ENCODE assay signal across 11 cellular contexts in the genomic region with DNA sequence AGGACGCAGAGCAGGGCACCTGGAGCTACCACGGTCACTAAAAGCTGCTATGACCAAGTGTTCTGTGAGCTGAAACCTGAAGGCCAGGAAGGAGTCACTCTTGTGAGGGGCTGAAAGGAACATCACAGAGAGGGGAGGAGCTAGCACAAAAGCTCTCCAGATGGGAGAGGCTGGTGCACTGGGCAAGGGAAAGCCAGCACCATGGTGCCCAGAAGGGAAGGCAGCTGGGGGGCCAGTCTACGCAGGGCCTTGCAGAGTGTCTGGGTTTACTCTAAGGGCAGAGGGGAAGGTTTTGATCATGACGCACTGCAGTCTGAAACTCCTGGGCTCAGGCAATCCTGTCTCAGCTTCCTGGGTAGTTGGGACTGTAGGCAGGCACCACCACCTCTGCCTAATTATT. TPM values are rescaled to one million over a fixed set of nuclear protein-coding genes. Genes with fewer than 3 reads are reported as not detected.
DNase-seq lines count a peak whose midpoint lies in the region; ATAC-seq and TF ChIP-seq lines count a peak whose summit lies in the region.
"Had no signal": no experiment of that assay in that cellular context is flagged by ENCODE, and none has a peak within 500 bp of the region (broad histone marks: within the 10 kb centered on the region; RNA-seq: fewer than 3 reads in every experiment).

No MANE protein-coding gene starts in this region.

- H3K4me3 Mint-ChIP-seq in central memory CD8-positive, alpha-beta T cell = peak overlapping the region; percentile 100
- peak overlapping the region; percentile 100 for H3K4me3 Mint-ChIP-seq in osteocyte (ENCODE audit: unreplicated experiment)

- H2AFZ ChIP-seq in DND-41 (ENCODE audit: low read depth, low read length) = no peak overlapping the region
- no peak overlapping the region for H2AFZ ChIP-seq in MM.1S (ENCODE audit: low read length)

- no peaks in the 10 kb centered on the region for H3K9me3 Mint-ChIP-seq in central memory CD8-positive, alpha-beta T cell
- no peaks in the 10 kb centered on the region for H3K9me3 Mint-ChIP-seq in osteocyte (ENCODE audit: unreplicated experiment)

- H3K4me2 ChIP-seq in DND-41 (ENCODE audit: insufficient read depth, low read length) (peak overlapping the region; percentile 94), MM.1S (ENCODE audit: low read depth, low read length) (peak overlapping the region; percentile 95; the same call in 1 of the 2 replicates)

- peak overlapping the region; percentile 100 for H3K27ac Mint-ChIP-seq in central memory CD8-positive, alpha-beta T cell (ENCODE audit: low read depth)
- H3K27ac Mint-ChIP-seq in osteocyte (ENCODE audit: unreplicated experiment) = peak overlapping the region; percentile 99

- peaks cover 65% of the 10 kb centered on the region for H3K4me1 ChIP-seq in DND-41 (ENCODE audit: insufficient read depth, low read length)
- peaks cover 19% of the 10 kb centered on the region for H3K4me1 ChIP-seq in MM.1S (ENCODE audit: low read length)

- peaks cover 65% of the 10 kb centered on the region for H3K4me1 Mint-ChIP-seq in central memory CD8-positive, alpha-beta T cell
- peaks cover 58% of the 10 kb centered on the region for H3K4me1 Mint-ChIP-seq in osteocyte (ENCODE audit: unreplicated experiment)

- H3K27ac ChIP-seq in DND-41 (ENCODE audit: low read length) = no peak overlapping the region
- no peak overlapping the region for H3K27ac ChIP-seq in MM.1S (ENCODE audit: low read length)

- H4K20me1 ChIP-seq in DND-41 (ENCODE audit: insufficient read depth, low read length) (peaks cover 19% of the 10 kb centered on the region), MM.1S (ENCODE audit: insufficient read depth, low read length) (no peaks in the 10 kb centered on the region)

- H3K27me3 ChIP-seq in DND-41 (ENCODE audit: insufficient read depth, low read length, poor library complexity) (no peaks in the 10 kb centered on the region), MM.1S (replicated peaks; ENCODE audit: insufficient read depth, low read length) (no peaks in the 10 kb centered on the region), H7 (ENCODE audit: control insufficient read depth, insufficient read depth, low read length) (no peaks in the 10 kb centered on the region)

- TF ChIP-seq CTCF in DND-41 (IDR thresholded peaks at IDR 0.05; ENCODE audit: borderline replicate concordance, extremely low read depth, low read length, poor library complexity, severe bottlenecking) = no peak
- TF ChIP-seq CTCF in MM.1S (IDR thresholded peaks at IDR 0.05; ENCODE audit: low read length) = no peak
- TF ChIP-seq CTCF in osteocyte (IDR thresholded peaks at IDR 0.05) = no peak

- H3K9ac ChIP-seq in DND-41 (ENCODE audit: low read depth, low read length) (peak overlapping the region; percentile 89; the same call in 1 of the 2 replicates), MM.1S (ENCODE audit: low read length) (no peak overlapping the region)

- peaks cover 3% of the 10 kb centered on the region for H3K36me3 ChIP-seq in DND-41 (ENCODE audit: insufficient read depth, low read length)
- H3K36me3 ChIP-seq in MM.1S (replicated peaks; ENCODE audit: insufficient read depth, low read length) = no peaks in the 10 kb centered on the region
- no peaks in the 10 kb centered on the region; the same call in none of the 2 replicates for H3K36me3 ChIP-seq in H7 (replicated peaks; ENCODE audit: control insufficient read depth, insufficient read depth, low read length)

- H3K79me2 ChIP-seq in DND-41 (ENCODE audit: insufficient read depth, low read length) = peaks cover 63% of the 10 kb centered on the region
- peaks cover 39% of the 10 kb centered on the region for H3K79me2 ChIP-seq in MM.1S (ENCODE audit: low read length)

- ATAC-seq in DND-41 (ENCODE audit: insufficient read depth, low read depth) = no peak
- no peak for ATAC-seq in central memory CD8-positive, alpha-beta T cell (replicated peaks; ENCODE audit: extremely low read depth, poor library complexity, severe bottlenecking)

- H3F3A ChIP-seq in MM.1S (ENCODE audit: insufficient read depth, low read length) = peaks cover 28% of the 10 kb centered on the region

- H3K9me2 ChIP-seq in MM.1S (replicated peaks; ENCODE audit: insufficient read depth, low read length) = no peaks in the 10 kb centered on the region

- peaks cover 42% of the 10 kb centered on the region for H3K36me3 Mint-ChIP-seq in central memory CD8-positive, alpha-beta T cell (ENCODE audit: insufficient read depth)
- H3K36me3 Mint-ChIP-seq in osteocyte (ENCODE audit: unreplicated experiment) = peaks cover 10% of the 10 kb centered on the region

- no peaks in the 10 kb centered on the region for H3K27me3 Mint-ChIP-seq in central memory CD8-positive, alpha-beta T cell
- no peaks in the 10 kb centered on the region for H3K27me3 Mint-ChIP-seq in osteocyte (ENCODE audit: unreplicated experiment)

- no peak for DNase-seq in DND-41
- DNase-seq in MM.1S = no peak
- DNase-seq in central memory CD8-positive, alpha-beta T cell (ENCODE audit: low spot score in 2 of 2) = no peak
- DNase-seq in osteocyte (ENCODE audit: extremely low spot score, unreplicated experiment) = no peak
- DNase-seq in H7 = no peak
- no peak for DNase-seq in NCI-H1694 treated with DMSO at 0.1 percent for 48 hours (lab: John Stamatoyannopoulos, UW)
- no peak for DNase-seq in NAMALWA (ENCODE audit: low spot score)
- DNase-seq: GDM1, head of caudate nucleus, NCI-H187 treated with DMSO at 0.1 percent for 48 hours, SHP77 treated with DMSO at 0.1 percent for 48 hours had no signal

- no peaks in the 10 kb centered on the region for H3K9me3 ChIP-seq in DND-41 (ENCODE audit: insufficient read depth, low read length, severe bottlenecking)
- no peaks in the 10 kb centered on the region for H3K9me3 ChIP-seq in MM.1S (replicated peaks; ENCODE audit: insufficient read depth, low read length)

- H3K4me3 ChIP-seq in DND-41 (ENCODE audit: low read depth in 1 of 2, low read length in 2 of 2) = peak overlapping the region in 1 of 2 experiments; percentile 87; a peak in 2 of 4 replicates
- no peak overlapping the region for H3K4me3 ChIP-seq in MM.1S (ENCODE audit: low read length)
- H3K4me3 ChIP-seq in H7 (ENCODE audit: insufficient read depth, low read depth, low read length) = no peak overlapping the region

RNA-seq across cellular contexts. Expression of gene ZNF580, which starts 4.1 kb away (rescaled TPM):
- total RNA-seq in osteocyte = 62.3 and 79.8 TPM in 2 replicates
- total RNA-seq in H7 (2014; rRNA removed; shearing (Covaris generic)) = 16.0 and 25.0 TPM in 2 replicates

RNA-seq across cellular contexts. Expression of gene ZNF581, which starts 6.7 kb away (rescaled TPM):
- 29.6 and 33.8 TPM in 2 replicates for total RNA-seq in osteocyte
- 64.7 and 67.0 TPM in 2 replicates for total RNA-seq in H7 (2014; rRNA removed; shearing (Covaris generic))

RNA-seq across cellular contexts. Expression of gene CCDC106, which starts 11.3 kb away (rescaled TPM):
- total RNA-seq in osteocyte = 25.9 and 28.1 TPM in 2 replicates
- total RNA-seq in H7 (2014; rRNA removed; shearing (Covaris generic)) = 13.2 and 14.4 TPM in 2 replicates

RNA-seq across cellular contexts. Expression of gene ZNF784, which starts 12.4 kb away (rescaled TPM):
- total RNA-seq in osteocyte = 9.2 and 9.6 TPM in 2 replicates
- total RNA-seq in H7 (2014; rRNA removed; shearing (Covaris generic)) = 9.8 and 12.5 TPM in 2 replicates

RNA-seq across cellular contexts. Expression of gene U2AF2, which starts 18.1 kb away (rescaled TPM):
- 174 and 189 TPM in 2 replicates for total RNA-seq in osteocyte
- 231 and 289 TPM in 2 replicates for total RNA-seq in H7 (2014; rRNA removed; shearing (Covaris generic))
